9 cellular contexts compared by ENCODE assay signal in genomic region chr4:153513596-153513995, GRCh38. TPM values are rescaled to one million over a fixed set of nuclear protein-coding genes. Genes with fewer than 3 reads are reported as not detected.
A peak's percentile ranks its signal among the peaks of the same experiment; 100 is the strongest.
DNase-seq lines count a peak whose midpoint lies in the region; ATAC-seq, FAIRE-seq and TF ChIP-seq lines count a peak whose summit lies in the region.
"Had no signal": no experiment of that assay in that cellular context is flagged by ENCODE, and none has a peak within 500 bp of the region (broad histone marks: within the 10 kb centered on the region; RNA-seq: fewer than 3 reads in every experiment).

No MANE protein-coding gene starts in this region.

- H3K9ac ChIP-seq in HCT116 (ENCODE audit: low read length) (peak overlapping the region; percentile 37), GM12878 (ENCODE audit: control insufficient read depth, insufficient read depth, low read length) (no peak overlapping the region), mesendoderm (ENCODE audit: low read length) (no peak overlapping the region)

- POLR2A ChIA-PET in HCT116 (lab: Charles Lee) (no interaction called here), GM12878 (lab: Charles Lee) (interaction anchor here (0.7 to 2.6 kb wide), 6 partner anchors 8 to 61 kb away, joined by 3 to 12 read pairs (median 4); no protein-coding TSS in a partner anchor)

- no peak for TF ChIP-seq EP300 in GM12878 (IDR thresholded peaks at IDR 0.05; ENCODE audit: borderline replicate concordance in 1 of 2, control insufficient read depth in 1 of 2, low read depth in 2 of 2, low read length in 2 of 2)

- intact Hi-C loops in HCT116 (cut with micrococcal nuclease) (no loop called here), GM12878 (cut with micrococcal nuclease; ENCODE audit: unreplicated experiment) (no loop called here)

- DNase-seq in AG08395 (ENCODE audit: low spot score) (peak; percentile 73), HCT116 (ENCODE audit: low read depth, low spot score) (peak; percentile 62), GM12878 (ENCODE audit: low read depth, low spot score) (no peak), mesendoderm (no peak), NCI-H510A treated with DMSO at 0.1 percent for 48 hours (lab: John Stamatoyannopoulos, UW) (no peak), nucleus accumbens (lab: John Stamatoyannopoulos, UW) (no peak)
- DNase-seq: NCI-H524 treated with DMSO at 0.1 percent for 48 hours had no signal

- H3K4me3 ChIP-seq in HCT116 (replicated peaks in 1 of 2; ENCODE audit: low read depth in 1 of 2, low read length in 2 of 2) (peak overlapping the region in 1 of 2 experiments; percentile 33; a peak in 2 of 4 replicates), GM12878 (no peak overlapping the region), mesendoderm (ENCODE audit: low read length) (no peak overlapping the region)

- H3K9me2 ChIP-seq in HCT116 (ENCODE audit: insufficient read depth): no peaks in the 10 kb centered on the region

- FAIRE-seq in GM12878 (lab: Jason Lieb, UNC): no peak

- H2AFZ ChIP-seq in HCT116 (ENCODE audit: low read depth, low read length, poor library complexity, severe bottlenecking) (no peak overlapping the region), GM12878 (ENCODE audit: control insufficient read depth, low read depth, low read length) (no peak overlapping the region)

- H4K20me1 ChIP-seq in HCT116 (ENCODE audit: insufficient read depth): no peaks in the 10 kb centered on the region
- H4K20me1 ChIP-seq in GM12878 (ENCODE audit: control insufficient read depth, insufficient read depth): no peaks in the 10 kb centered on the region; the same call in 1 of the 2 replicates

- TF ChIP-seq POLR2A in HCT116 (IDR thresholded peaks at IDR 0.05; ENCODE audit: borderline replicate concordance, extremely low read depth, insufficient read depth, insufficient read length) (no peak), GM12878 (IDR thresholded peaks at IDR 0.05; ENCODE audit: low read depth, low read length) (no peak)

- peak; percentile 69 for ATAC-seq in HCT116
- ATAC-seq in GM12878: peak; percentile 9; the same call in 1 of the 3 replicates
- no peak for ATAC-seq in GM21381 (IDR thresholded peaks at IDR 0.05; ENCODE audit: unreplicated experiment)
- no peak for ATAC-seq in HG03097 (IDR thresholded peaks at IDR 0.05; ENCODE audit: low FRiP score, unreplicated experiment)

- H3K4me2 ChIP-seq in HCT116 (ENCODE audit: low read length): peak overlapping the region; percentile 63
- H3K4me2 ChIP-seq in GM12878 (ENCODE audit: control insufficient read depth, insufficient read depth): peak overlapping the region; percentile 43
- no peak overlapping the region for H3K4me2 ChIP-seq in mesendoderm (ENCODE audit: low read length)

- peaks cover 4% of the 10 kb centered on the region for H3K79me1 ChIP-seq in mesendoderm (ENCODE audit: low read length)

- in situ Hi-C loops in GM12878 (cut with MboI): no loop called here

- TF ChIP-seq RAD21 in HCT116 (IDR thresholded peaks at IDR 0.05; ENCODE audit: low read depth): no peak
- TF ChIP-seq RAD21 in GM12878 (IDR thresholded peaks at IDR 0.05; ENCODE audit: insufficient read depth, low read depth, low read length): no peak

- peak overlapping the region; percentile 79 for H3K27ac ChIP-seq in HCT116 (ENCODE audit: low read depth, low read length)
- peak overlapping the region; percentile 15; the same call in 1 of the 2 replicates for H3K27ac ChIP-seq in GM12878 (ENCODE audit: control insufficient read depth, insufficient read depth)
- H3K27ac ChIP-seq in mesendoderm (ENCODE audit: low read depth, low read length): no peak overlapping the region

- no peaks in the 10 kb centered on the region for H3K27me3 ChIP-seq in HCT116 (ENCODE audit: insufficient read depth, low read length)
- no peaks in the 10 kb centered on the region for H3K27me3 ChIP-seq in GM12878 (replicated peaks in 1 of 2; ENCODE audit: control insufficient read depth in 2 of 2, insufficient read depth in 2 of 2, low read length in 1 of 2)
- H3K27me3 ChIP-seq in mesendoderm (ENCODE audit: insufficient read depth, low read length, poor library complexity): no peaks in the 10 kb centered on the region

- H2AK5ac ChIP-seq in mesendoderm (ENCODE audit: low read length): no peak overlapping the region

- CTCF ChIA-PET in HCT116 (lab: Charles Lee) (interaction anchor here (1.1 kb wide), 1 partner anchor 16 kb away, joined by 3 read pairs; no protein-coding TSS in a partner anchor), GM12878 (lab: Yijun Ruan, JAX) (interaction anchor here (1.2 to 1.6 kb wide), 3 partner anchors 18 to 81 kb away, joined by 4 to 7 read pairs (median 5); no protein-coding TSS in a partner anchor)

- H3K36me3 ChIP-seq in HCT116 (ENCODE audit: control insufficient read depth in 1 of 2, insufficient read depth in 2 of 2, low read length in 2 of 2) (no peaks in the 10 kb centered on the region), GM12878 (ENCODE audit: control insufficient read depth in 2 of 2, insufficient read depth in 2 of 2, low read length in 1 of 2) (peaks cover 2 to 45% of the 10 kb centered on the region in 2 experiments; a peak in 3 of 4 replicates), mesendoderm (ENCODE audit: control insufficient read depth, insufficient read depth, low read length) (no peaks in the 10 kb centered on the region)

- no peak overlapping the region for H3K4ac ChIP-seq in mesendoderm (ENCODE audit: low read depth, low read length)

- H4K8ac ChIP-seq in mesendoderm (ENCODE audit: low read depth, low read length): no peak overlapping the region

- H2BK120ac ChIP-seq in mesendoderm (ENCODE audit: low read depth, low read length): no peak overlapping the region

- peaks cover 13% of the 10 kb centered on the region for H3K79me2 ChIP-seq in HCT116 (ENCODE audit: insufficient read depth, low read length)
- peaks cover 99% of the 10 kb centered on the region for H3K79me2 ChIP-seq in GM12878 (ENCODE audit: control insufficient read depth, insufficient read depth, low read length)
- no peaks in the 10 kb centered on the region for H3K79me2 ChIP-seq in mesendoderm (ENCODE audit: control insufficient read depth, insufficient read depth, low read length)

- BruUV-seq in HCT116 (replicated peaks; lab: Mats Ljungman, UMichigan) (no TSS peak), GM12878 (replicated peaks; lab: Mats Ljungman, UMichigan) (no TSS peak)

- RAD21 ChIA-PET in HCT116 (lab: Charles Lee; ENCODE audit: low non-redundant PET in 1 of 2, low total read pairs in 2 of 2, uncharacterized antibody in 2 of 2, unreplicated experiment in 2 of 2) (no interaction called here), GM12878 (lab: Charles Lee; ENCODE audit: unreplicated experiment) (interaction anchor here (0.6 to 1.7 kb wide), 5 partner anchors 16 to 129 kb away, joined by 3 to 4 read pairs (median 4); partner anchors contain the start of gene TMEM131L)

- H3K56ac ChIP-seq in mesendoderm (ENCODE audit: low read length): no peak overlapping the region

- no peak for TF ChIP-seq CTCF in HCT116 (IDR thresholded peaks at IDR 0.05 in 2 of 3, conservative IDR thresholded peaks at IDR 0.05 in 1 of 3; ENCODE audit: borderline replicate concordance in 1 of 3, insufficient read depth in 1 of 3, low read depth in 2 of 3, low read length in 2 of 3)
- TF ChIP-seq CTCF in GM12878 (IDR thresholded peaks at IDR 0.05 in 2 of 3, conservative IDR thresholded peaks at IDR 0.05 in 1 of 3; ENCODE audit: control insufficient read depth in 2 of 3, extremely low read depth in 1 of 3, insufficient read depth in 1 of 3, low read depth in 3 of 3, low read length in 3 of 3): no peak

- H2BK15ac ChIP-seq in mesendoderm (replicated peaks; ENCODE audit: low read depth): peak overlapping the region; percentile 19

- no peak overlapping the region for H3K23ac ChIP-seq in mesendoderm (ENCODE audit: low read length)

- SMC1A ChIA-PET in GM12878 (lab: Charles Lee; ENCODE audit: uncharacterized antibody, unreplicated experiment): interaction anchor here (1.0 to 12.9 kb wide), 13 partner anchors 10 to 130 kb away, joined by 3 to 177 read pairs (median 5); no protein-coding TSS in a partner anchor

- H4K5ac ChIP-seq in mesendoderm (ENCODE audit: low read length): no peak overlapping the region

- no peak overlapping the region for H3K18ac ChIP-seq in mesendoderm (ENCODE audit: low read length)

- 0% methylated on average over 1 of the region's 1 CpG for WGBS in GM12878 (ENCODE audit: insufficient coverage, insufficient replicate concordance, low lambda C conversion rate, missing lambda C conversion rate)
- no CpG with 5 or more reads among the region's 1 CpG for WGBS in mesendoderm (ENCODE audit: extremely low coverage, insufficient coverage, low lambda C conversion rate)

- H3K4me1 ChIP-seq in HCT116 (ENCODE audit: control insufficient read depth in 1 of 2, insufficient read depth in 2 of 2, low read length in 2 of 2): peaks cover 73 to 77% of the 10 kb centered on the region in 2 experiments
- peaks cover 25% of the 10 kb centered on the region for H3K4me1 ChIP-seq in GM12878 (ENCODE audit: control insufficient read depth, insufficient read depth, low read length)
- H3K4me1 ChIP-seq in mesendoderm (ENCODE audit: control insufficient read depth, low read depth, low read length): peaks cover 2% of the 10 kb centered on the region

- H3K9me3 ChIP-seq in HCT116 (ENCODE audit: control insufficient read depth in 1 of 2, insufficient read depth in 1 of 2, low read depth in 1 of 2, low read length in 2 of 2) (no peaks in the 10 kb centered on the region), GM12878 (replicated peaks; ENCODE audit: control insufficient read depth, insufficient read depth, low read length) (no peaks in the 10 kb centered on the region; the same call in 1 of the 3 replicates)

- no peak overlapping the region for H2BK5ac ChIP-seq in mesendoderm (ENCODE audit: low read length)

RNA-seq across cellular contexts. Expression of gene TMEM131L, which starts 47.4 kb away (rescaled TPM):
- total RNA-seq in HCT116 (2021; ENCODE audit: unreplicated experiment) (19.7 TPM), GM12878 (2014; rRNA removed) (77.0 and 90.4 TPM in 2 replicates), GM12878 (2014; rRNA removed; fragmentation: Illumina TruSeq; extraction: Trizol) (64.0 and 66.4 TPM in 2 replicates), GM12878 (2021) (77.8 and 85.2 TPM in 2 replicates)
- polyA plus RNA-seq in HCT116 (2012): 5.1 and 6.6 TPM in 2 replicates
- 766 and 777 TPM in 2 replicates for total RNA-seq in GM12878 (2013; cell fraction: nucleolus; rRNA removed)
- 39.6 TPM for polyA plus RNA-seq in GM12878 (2011; ENCODE audit: low read depth)
- polyA plus RNA-seq in GM12878 (2011; rRNA removed) (90.9 and 101 TPM in 2 replicates), GM12878 (2014; fragmentation: Illumina TruSeq; extraction: Trizol) (74.3 and 94.5 TPM in 2 replicates), GM12878 (2014; fragmentation: Nextera tagmentation; extraction: Ambion mirVana) (1 to 10 TPM; 8.5 to 9.5 TPM), GM12878 (2014; rRNA removed) (47.1 and 47.5 TPM in 2 replicates), GM12878 (2016; fragmentation: Nextera tagmentation; extraction: Ambion mirVana) (10 to 100 TPM; 74.5 TPM)
- polyA plus RNA-seq in GM12878 (2011; cell fraction: cytosol; rRNA removed): 65.6 and 84.8 TPM in 2 replicates
- 169 and 183 TPM in 2 replicates for polyA plus RNA-seq in GM12878 (2011; cell fraction: nucleus; rRNA removed)
- 45.1 and 70.5 TPM in 2 replicates for polyA plus RNA-seq in GM12878 (2012)
- 177 and 187 TPM in 2 replicates for polyA minus RNA-seq in GM12878 (2011; rRNA and poly(A)+ RNA removed)
- 53.1 and 74.4 TPM in 2 replicates for polyA minus RNA-seq in GM12878 (2011; cell fraction: cytosol; rRNA and poly(A)+ RNA removed)
- 194 and 231 TPM in 2 replicates for polyA minus RNA-seq in GM12878 (2011; cell fraction: nucleus; rRNA and poly(A)+ RNA removed)
- polyA plus RNA-seq in mesendoderm (2013, experiment 1 of 2): 16.9 TPM
- polyA plus RNA-seq in mesendoderm (2013, experiment 2 of 2): 17.2 TPM

Comparison
In these comparisons a context has a peak if more than half of its experiments do, and no peak if none do; other contexts are left out.
1. DNase-seq: peak in AG08395 (single experiment) and HCT116 (single experiment); none in GM12878 (single experiment), mesendoderm (single experiment), NCI-H510A treated with DMSO at 0.1 percent for 48 hours (single experiment) and nucleus accumbens (0 of 56).
2. ATAC-seq: peak in HCT116 (single experiment) and GM12878 (single experiment); none in GM21381 (single experiment) and HG03097 (single experiment).